ENCODE assay signal across 25 cellular contexts in the genomic region with DNA sequence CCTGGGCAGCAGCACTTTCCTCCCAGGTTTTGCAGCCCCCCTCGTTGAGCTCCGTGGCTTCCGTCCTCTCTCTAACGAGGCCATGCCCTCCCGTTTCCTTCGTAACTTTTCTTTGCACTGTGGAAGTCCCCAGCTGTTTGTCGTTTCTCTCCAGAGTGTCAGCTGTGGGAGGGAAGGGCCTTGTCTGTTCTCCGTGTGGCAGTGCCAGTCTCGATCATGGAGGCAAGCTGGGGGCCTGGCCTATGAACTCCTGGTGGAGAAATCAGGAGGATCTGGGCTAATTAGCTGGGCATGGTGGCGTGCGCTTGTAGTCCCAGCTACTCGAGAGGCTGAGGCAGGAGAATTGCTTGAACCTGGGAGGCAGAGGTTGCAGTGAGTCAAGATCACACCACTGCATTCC. TPM values are rescaled to one million over a fixed set of nuclear protein-coding genes. Genes with fewer than 3 reads are reported as not detected.
"Had no signal": no experiment of that assay in that cellular context is flagged by ENCODE, and none has a peak within 500 bp of the region (broad histone marks: within the 10 kb centered on the region; RNA-seq: fewer than 3 reads in every experiment).

No MANE protein-coding gene starts in this region.

- H3K27me3 ChIP-seq: esophagus squamous epithelium, heart right ventricle, neutrophil, testis had no signal

- H3K27ac ChIP-seq: esophagus squamous epithelium, heart right ventricle, lower lobe of right lung, neutrophil, parathyroid adenoma, testis had no signal

- DNase-seq: activated CD4-positive, alpha-beta memory T cell treated with anti-CD3 and anti-CD28 coated beads for 36 hours; activated CD4-positive, alpha-beta T cell treated with anti-CD3 and anti-CD28 coated beads for 4 hours; activated CD4-positive, CD25-positive, alpha-beta regulatory T cell; activated naive CD4-positive, alpha-beta T cell treated with anti-CD3 and anti-CD28 coated beads for 36 hours; activated naive CD8-positive, alpha-beta T cell treated with anti-CD3 and anti-CD28 coated beads, Interleukin-2, amount 10 ng/mL, durations not matched to agents 7 days and 5 days; activated T-cell treated with anti-CD3 and anti-CD28 coated beads, Interleukin-2, amount 50 U/mL, for 48 hours; amniotic stem cell; cerebellar nuclear complex; cortex of kidney; endodermal cell; esophagus squamous epithelium; heart right ventricle; islet precursor cell; left colon; lower lobe of right lung; natural killer cell; T1000; testis; trophoblast cell had no signal

- H3K4me3 ChIP-seq: esophagus squamous epithelium, heart right ventricle, lower lobe of right lung, skin epidermis, testis had no signal

- H3K27ac Mint-ChIP-seq: activated CD4-positive, alpha-beta memory T cell treated with anti-CD3 and anti-CD28 coated beads for 36 hours; activated naive CD4-positive, alpha-beta T cell treated with anti-CD3 and anti-CD28 coated beads for 36 hours; endodermal cell; natural killer cell; stimulated activated memory B cell treated with anti-CD40 and anti-IgM and Interleukin-4, amounts not matched to agents 10 μg/mL and 1 μg/mL and 100 μg/mL, for 72 hours; T-helper 1 cell treated with Interleukin-12 subunit alpha and Interleukin-12 subunit beta and Interleukin-4 antibody, amounts not matched to agents 30 μg/mL and 1 μg/mL, for 36 hours had no signal

- H3K4me1 Mint-ChIP-seq: endodermal cell had no signal

- H3K4me1 ChIP-seq: parathyroid adenoma had no signal

- H3K36me3 Mint-ChIP-seq: natural killer cell had no signal

- H3K9me3 Mint-ChIP-seq: activated CD4-positive, alpha-beta memory T cell treated with anti-CD3 and anti-CD28 coated beads for 36 hours; activated naive CD4-positive, alpha-beta T cell treated with anti-CD3 and anti-CD28 coated beads for 36 hours; activated naive CD8-positive, alpha-beta T cell treated with anti-CD3 and anti-CD28 coated beads, Interleukin-2, amount 10 ng/mL, durations not matched to agents 7 days and 5 days; natural killer cell; T-helper 1 cell treated with Interleukin-12 subunit alpha and Interleukin-12 subunit beta and Interleukin-4 antibody, amounts not matched to agents 30 μg/mL and 1 μg/mL, for 36 hours had no signal

- H3K27me3 Mint-ChIP-seq: activated CD4-positive, alpha-beta memory T cell treated with anti-CD3 and anti-CD28 coated beads for 36 hours; activated naive CD8-positive, alpha-beta T cell treated with anti-CD3 and anti-CD28 coated beads, Interleukin-2, amount 10 ng/mL, durations not matched to agents 7 days and 5 days; stimulated activated memory B cell treated with anti-CD40 and anti-IgM and Interleukin-4, amounts not matched to agents 10 μg/mL and 1 μg/mL and 100 μg/mL, for 72 hours had no signal

- H3K9me3 ChIP-seq: esophagus squamous epithelium, heart right ventricle, lower lobe of right lung, neutrophil, testis had no signal

- ATAC-seq: left colon; lower lobe of right lung; natural killer cell; stimulated activated memory B cell treated with anti-CD40 and anti-IgM and Interleukin-4, amounts not matched to agents 10 μg/mL and 1 μg/mL and 100 μg/mL, for 72 hours had no signal

- H3K9ac ChIP-seq: parathyroid adenoma had no signal

- H3K4me3 Mint-ChIP-seq: activated CD4-positive, alpha-beta memory T cell treated with anti-CD3 and anti-CD28 coated beads for 36 hours; activated naive CD4-positive, alpha-beta T cell treated with anti-CD3 and anti-CD28 coated beads for 36 hours; activated naive CD8-positive, alpha-beta T cell treated with anti-CD3 and anti-CD28 coated beads, Interleukin-2, amount 10 ng/mL, durations not matched to agents 7 days and 5 days; endodermal cell; natural killer cell; stimulated activated memory B cell treated with anti-CD40 and anti-IgM and Interleukin-4, amounts not matched to agents 10 μg/mL and 1 μg/mL and 100 μg/mL, for 72 hours; T-helper 1 cell treated with Interleukin-12 subunit alpha and Interleukin-12 subunit beta and Interleukin-4 antibody, amounts not matched to agents 30 μg/mL and 1 μg/mL, for 36 hours had no signal

- H2AFZ ChIP-seq: parathyroid adenoma had no signal

- H3K36me3 ChIP-seq: neutrophil had no signal

RNA-seq across cellular contexts. Expression of a gene that starts 59.6 kb away (rescaled TPM):
- total RNA-seq: activated CD4-positive, alpha-beta memory T cell treated with anti-CD3 and anti-CD28 coated beads for 36 hours; activated naive CD4-positive, alpha-beta T cell treated with anti-CD3 and anti-CD28 coated beads for 36 hours; activated naive CD8-positive, alpha-beta T cell treated with anti-CD3 and anti-CD28 coated beads, Interleukin-2, amount 10 ng/mL, durations not matched to agents 7 days and 5 days; endodermal cell; left colon; natural killer cell; right cardiac atrium had no signal
